Comparison of ENCODE assay signal across 8 cellular contexts in genomic region chr3:196969660-196970546, GRCh38. TPM values are rescaled to one million over a fixed set of nuclear protein-coding genes. Genes with fewer than 3 reads are reported as not detected.
DNase-seq lines count a peak whose midpoint lies in the region; ATAC-seq and TF ChIP-seq lines count a peak whose summit lies in the region.

No MANE protein-coding gene starts in this region.

- peak overlapping the region; percentile 90 for H2AFZ ChIP-seq in DND-41 (ENCODE audit: low read depth, low read length)

- peak overlapping the region; percentile 86 for H3K9ac ChIP-seq in DND-41 (ENCODE audit: low read depth, low read length)

- no peaks in the 10 kb centered on the region for H3K9me3 Mint-ChIP-seq in activated naive CD8-positive, alpha-beta T cell treated with anti-CD3 and anti-CD28 coated beads, Interleukin-2, amount 10 ng/mL, durations not matched to agents 7 days and 5 days

- H3K36me3 ChIP-seq in DND-41 (ENCODE audit: insufficient read depth, low read length) (peaks cover 17% of the 10 kb centered on the region; the same call in 1 of the 2 replicates), right atrium auricular region (no peaks in the 10 kb centered on the region)

- no peaks in the 10 kb centered on the region; the same call in 1 of the 2 replicates for H3K79me2 ChIP-seq in DND-41 (ENCODE audit: insufficient read depth, low read length)

- in situ Hi-C loops in KBM-7 (cut with MboI; ENCODE audit: low pct_unique_long_range_greater_than_20kb, low sequenced_read_pairs): no loop called here

- H3K4me1 ChIP-seq in DND-41 (ENCODE audit: insufficient read depth, low read length): peaks cover 27% of the 10 kb centered on the region
- H3K4me1 ChIP-seq in right atrium auricular region: peaks cover 0 to 14% of the 10 kb centered on the region in 2 donors

- peaks cover 5% of the 10 kb centered on the region; the same call in 1 of the 2 replicates for H4K20me1 ChIP-seq in DND-41 (ENCODE audit: insufficient read depth, low read length)

- H3K27ac ChIP-seq in DND-41 (ENCODE audit: low read length): peak overlapping the region; percentile 55
- H3K27ac ChIP-seq in right atrium auricular region: peak overlapping the region; percentile 12 to 82

- POLR2A ChIA-PET in activated naive CD8-positive, alpha-beta T cell treated with anti-CD3 and anti-CD28 coated beads, Interleukin-2, amount 10 ng/mL, durations not matched to agents 7 days and 5 days (lab: Charles Lee): interaction anchor here (0.6 to 2.8 kb wide), 4 partner anchors 28 to 138 kb away, joined by 5 to 17 read pairs (median 9); partner anchors contain the start of genes NCBP2 and SENP5

- H3K27ac Mint-ChIP-seq in activated naive CD8-positive, alpha-beta T cell treated with anti-CD3 and anti-CD28 coated beads, Interleukin-2, amount 10 ng/mL, durations not matched to agents 7 days and 5 days: peak overlapping the region; percentile 72

- H3K27me3 ChIP-seq in DND-41 (ENCODE audit: insufficient read depth, low read length, poor library complexity) (no peaks in the 10 kb centered on the region), right atrium auricular region (no peaks in the 10 kb centered on the region)

- H3K36me3 Mint-ChIP-seq in activated naive CD8-positive, alpha-beta T cell treated with anti-CD3 and anti-CD28 coated beads, Interleukin-2, amount 10 ng/mL, durations not matched to agents 7 days and 5 days: peaks cover 3% of the 10 kb centered on the region

- peaks cover 14% of the 10 kb centered on the region for H3K4me1 Mint-ChIP-seq in activated naive CD8-positive, alpha-beta T cell treated with anti-CD3 and anti-CD28 coated beads, Interleukin-2, amount 10 ng/mL, durations not matched to agents 7 days and 5 days

- peaks cover 21% of the 10 kb centered on the region for H3K27me3 Mint-ChIP-seq in activated naive CD8-positive, alpha-beta T cell treated with anti-CD3 and anti-CD28 coated beads, Interleukin-2, amount 10 ng/mL, durations not matched to agents 7 days and 5 days

- no peaks in the 10 kb centered on the region for H3K9me3 ChIP-seq in DND-41 (ENCODE audit: insufficient read depth, low read length, severe bottlenecking)
- no peaks in the 10 kb centered on the region for H3K9me3 ChIP-seq in right atrium auricular region

- H3K4me3 ChIP-seq in DND-41 (ENCODE audit: low read depth in 1 of 2, low read length in 2 of 2) (peak overlapping the region; percentile 60 to 77; a peak in 3 of 4 replicates), right atrium auricular region (peak overlapping the region; percentile 62 to 87), retinal pigment epithelial cell (ENCODE audit: low read length) (no peak overlapping the region)

- peak; percentile 76 for ATAC-seq in DND-41 (ENCODE audit: insufficient read depth, low read depth)
- ATAC-seq in GM21528 (IDR thresholded peaks at IDR 0.05; ENCODE audit: low FRiP score, unreplicated experiment): peak; percentile 61
- ATAC-seq in activated naive CD8-positive, alpha-beta T cell treated with anti-CD3 and anti-CD28 coated beads, Interleukin-2, amount 10 ng/mL, durations not matched to agents 7 days and 5 days (ENCODE audit: low read depth): peak; percentile 61

- H3K4me2 ChIP-seq in DND-41 (ENCODE audit: insufficient read depth, low read length): peak overlapping the region; percentile 94

- peak; percentile 84 for TF ChIP-seq CTCF in DND-41 (IDR thresholded peaks at IDR 0.05; ENCODE audit: borderline replicate concordance, extremely low read depth, low read length, poor library complexity, severe bottlenecking)
- peak; percentile 94 to 96 for TF ChIP-seq CTCF in right atrium auricular region (IDR thresholded peaks at IDR 0.05)
- TF ChIP-seq CTCF in retinal pigment epithelial cell (conservative IDR thresholded peaks at IDR 0.05; ENCODE audit: low read depth, low read length): peak; percentile 42

- H3K4me3 Mint-ChIP-seq in activated naive CD8-positive, alpha-beta T cell treated with anti-CD3 and anti-CD28 coated beads, Interleukin-2, amount 10 ng/mL, durations not matched to agents 7 days and 5 days: peak overlapping the region; percentile 82

- DNase-seq in DND-41: peak; percentile 72
- DNase-seq in KBM-7: peak; percentile 65
- DNase-seq in SKM-1 (lab: John Stamatoyannopoulos, UW; ENCODE audit: unreplicated experiment): peak; percentile 34
- DNase-seq in activated naive CD8-positive, alpha-beta T cell treated with anti-CD3 and anti-CD28 coated beads, Interleukin-2, amount 10 ng/mL, durations not matched to agents 7 days and 5 days: peak; percentile 89
- no peak for DNase-seq in right atrium auricular region (ENCODE audit: low spot score)
- no peak for DNase-seq in retinal pigment epithelial cell (ENCODE audit: low read depth)
- DNase-seq in A172 (ENCODE audit: low spot score): no peak

RNA-seq across cellular contexts. Expression of gene PIGZ, which starts 1.3 kb away (rescaled TPM):
- 1 to 10 TPM; 1.4 TPM for total RNA-seq in activated naive CD8-positive, alpha-beta T cell treated with anti-CD3 and anti-CD28 coated beads, Interleukin-2, amount 10 ng/mL, durations not matched to agents 7 days and 5 days
- total RNA-seq in right atrium auricular region: 1 to 10 TPM; 5.4 to 7.0 TPM
- 0.59 and 3.2 TPM in 2 replicates for total RNA-seq in A172 (2014; rRNA removed; shearing (Covaris generic))

RNA-seq across cellular contexts. Expression of gene NCBP2, which starts 27.6 kb away (rescaled TPM):
- total RNA-seq in activated naive CD8-positive, alpha-beta T cell treated with anti-CD3 and anti-CD28 coated beads, Interleukin-2, amount 10 ng/mL, durations not matched to agents 7 days and 5 days: 10 to 100 TPM; 53.0 to 55.8 TPM
- 10 to 100 TPM; 21.6 to 22.8 TPM for total RNA-seq in right atrium auricular region
- 90.6 and 107 TPM in 2 replicates for total RNA-seq in A172 (2014; rRNA removed; shearing (Covaris generic))

RNA-seq across cellular contexts. Expression of gene MELTF, which starts 59.7 kb away (rescaled TPM):
- total RNA-seq in activated naive CD8-positive, alpha-beta T cell treated with anti-CD3 and anti-CD28 coated beads, Interleukin-2, amount 10 ng/mL, durations not matched to agents 7 days and 5 days: 1 to 10 TPM; 5.4 to 5.6 TPM
- 1 to 10 TPM; 3.1 to 6.7 TPM for total RNA-seq in right atrium auricular region
- total RNA-seq in A172 (2014; rRNA removed; shearing (Covaris generic)): 57.4 and 67.1 TPM in 2 replicates

Comparison
In these comparisons a context has a peak if more than half of its experiments do, and no peak if none do; other contexts are left out.
1. DNase-seq: peak in DND-41 (single experiment), KBM-7 (single experiment), SKM-1 (single experiment) and activated naive CD8-positive, alpha-beta T cell treated with anti-CD3 and anti-CD28 coated beads, Interleukin-2, amount 10 ng/mL, durations not matched to agents 7 days and 5 days (single experiment); none in right atrium auricular region (single experiment), retinal pigment epithelial cell (single experiment) and A172 (single experiment).
2. CTCF ChIP-seq: peak in every context shown above with its lines; median percentile 95 in right atrium auricular region; 84 in DND-41; 42 in retinal pigment epithelial cell.
3. Peak in every context shown above with its lines, with median percentiles within 50 percentile points of each other: ATAC-seq.